ENCODE assay signal across 8 cellular contexts in the genomic region with DNA sequence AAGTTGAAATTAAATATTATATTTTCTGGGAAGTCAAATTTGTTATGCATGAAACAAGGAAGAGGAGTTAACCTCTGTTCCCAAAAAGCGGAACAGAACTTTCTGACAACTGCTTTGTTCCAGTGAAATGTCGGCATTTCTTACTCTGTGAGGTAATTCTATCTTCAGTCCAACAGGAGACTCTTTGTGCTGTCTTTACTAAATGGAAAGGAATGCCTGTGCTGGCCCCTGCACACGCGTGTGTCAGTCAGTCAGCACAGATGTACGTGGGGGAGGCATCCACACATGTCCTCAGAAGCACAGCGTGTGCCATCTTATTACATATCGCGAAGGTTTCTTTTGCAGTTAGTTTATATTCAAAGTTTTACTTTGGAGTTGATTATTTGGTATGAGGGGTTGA. TPM values are rescaled to one million over a fixed set of nuclear protein-coding genes. Genes with fewer than 3 reads are reported as not detected.
DNase-seq lines count a peak whose midpoint lies in the region; ATAC-seq, FAIRE-seq and TF ChIP-seq lines count a peak whose summit lies in the region.

No MANE protein-coding gene starts in this region.

- H3K4me3 ChIP-seq in kidney (ENCODE audit: low read length in 2 of 2) (peak overlapping the region; percentile 89 to 99), small intestine (ENCODE audit: low read depth in 1 of 2, low read length in 2 of 2) (peak overlapping the region in 1 of 2 donors; percentile 54), neuronal stem cell (ENCODE audit: low read length in 2 of 2) (no peak overlapping the region)

- no peak overlapping the region for H3K4me2 ChIP-seq in neuronal stem cell (ENCODE audit: insufficient read depth, low read length, poor library complexity, severe bottlenecking)

- H3K36me3 ChIP-seq in kidney (ENCODE audit: control insufficient read depth in 1 of 2, insufficient read depth in 2 of 2, low read length in 2 of 2) = peaks cover 19 to 27% of the 10 kb centered on the region in 2 donors
- peaks cover 4 to 8% of the 10 kb centered on the region in 2 donors for H3K36me3 ChIP-seq in small intestine (ENCODE audit: control insufficient read depth in 2 of 2, insufficient read depth in 2 of 2, low read length in 2 of 2)
- H3K36me3 ChIP-seq in neuronal stem cell (replicated peaks in 1 of 2; ENCODE audit: control insufficient read depth in 2 of 2, insufficient read depth in 2 of 2, low read length in 2 of 2) = peaks cover 17 to 39% of the 10 kb centered on the region in 2 donors

- H3K27me3 ChIP-seq in small intestine (ENCODE audit: control insufficient read depth in 2 of 2, insufficient read depth in 2 of 2, low read length in 2 of 2) (no peaks in the 10 kb centered on the region), neuronal stem cell (ENCODE audit: control insufficient read depth in 3 of 3, insufficient read depth in 3 of 3, low read depth in 1 of 3, low read length in 3 of 3) (no peaks in the 10 kb centered on the region)

- H3K9me3 ChIP-seq in kidney (ENCODE audit: control insufficient read depth in 1 of 2, low read length in 2 of 2) (no peaks in the 10 kb centered on the region), small intestine (ENCODE audit: control insufficient read depth, low read depth) (no peaks in the 10 kb centered on the region), neuronal stem cell (replicated peaks in 1 of 2; ENCODE audit: control insufficient read depth in 2 of 2, insufficient read depth in 1 of 2, low read depth in 1 of 2, low read length in 2 of 2) (no peaks in the 10 kb centered on the region)

- DNase-seq in HT-29 (ENCODE audit: low spot score) (peak; percentile 47), MCF 10A (ENCODE audit: unreplicated experiment) (peak; percentile 57), kidney (no peak), small intestine (peak; percentile 43), NCI-H774 (lab: John Stamatoyannopoulos, UW) (no peak), neuronal stem cell (ENCODE audit: low spot score) (no peak)
- DNase-seq in activated CD8-positive, alpha-beta memory T cell treated with anti-CD3 and anti-CD28 coated beads, Interleukin-2, amount 10 ng/mL, durations not matched to agents 7 days and 5 days = no peak

- peak overlapping the region; percentile 81 for H3K4me3 Mint-ChIP-seq in MCF 10A (ENCODE audit: unreplicated experiment)
- H3K4me3 Mint-ChIP-seq in activated CD8-positive, alpha-beta memory T cell treated with anti-CD3 and anti-CD28 coated beads, Interleukin-2, amount 10 ng/mL, durations not matched to agents 7 days and 5 days = no peak overlapping the region

- no peak for ATAC-seq in activated CD8-positive, alpha-beta memory T cell treated with anti-CD3 and anti-CD28 coated beads, Interleukin-2, amount 10 ng/mL, durations not matched to agents 7 days and 5 days
- ATAC-seq in GM18873 (IDR thresholded peaks at IDR 0.05; ENCODE audit: low FRiP score, unreplicated experiment) = no peak

- no peak overlapping the region for H4K91ac ChIP-seq in neuronal stem cell (ENCODE audit: low read depth, low read length, poor library complexity)

- no peak overlapping the region for H3K4ac ChIP-seq in neuronal stem cell (ENCODE audit: low read length)

- no peak overlapping the region for H4K8ac ChIP-seq in neuronal stem cell (ENCODE audit: low read depth, low read length)

- H2BK5ac ChIP-seq in neuronal stem cell (ENCODE audit: low read length) = no peak overlapping the region

- no peak overlapping the region for H3K18ac ChIP-seq in neuronal stem cell (ENCODE audit: low read length)

- no TSS peak for BruUV-seq in MCF 10A (replicated peaks; lab: Mats Ljungman, UMichigan)

- no peak overlapping the region for H2BK12ac ChIP-seq in neuronal stem cell (ENCODE audit: low read length)

- no peak overlapping the region for H3K14ac ChIP-seq in neuronal stem cell (ENCODE audit: low read length)

- H3K36me3 Mint-ChIP-seq in MCF 10A (ENCODE audit: insufficient read depth, unreplicated experiment) = peaks cover 41% of the 10 kb centered on the region
- peaks cover 40% of the 10 kb centered on the region for H3K36me3 Mint-ChIP-seq in activated CD8-positive, alpha-beta memory T cell treated with anti-CD3 and anti-CD28 coated beads, Interleukin-2, amount 10 ng/mL, durations not matched to agents 7 days and 5 days

- no peak overlapping the region for H3K23ac ChIP-seq in neuronal stem cell (ENCODE audit: low read depth, low read length, poor library complexity)

- peak overlapping the region; percentile 89 for H3K27ac Mint-ChIP-seq in MCF 10A (ENCODE audit: low read depth, unreplicated experiment)
- no peak overlapping the region for H3K27ac Mint-ChIP-seq in activated CD8-positive, alpha-beta memory T cell treated with anti-CD3 and anti-CD28 coated beads, Interleukin-2, amount 10 ng/mL, durations not matched to agents 7 days and 5 days

- H2AFZ ChIP-seq in neuronal stem cell (ENCODE audit: low read length) = no peak overlapping the region

- no peaks in the 10 kb centered on the region for H3K9me3 Mint-ChIP-seq in MCF 10A (ENCODE audit: unreplicated experiment)
- no peaks in the 10 kb centered on the region for H3K9me3 Mint-ChIP-seq in activated CD8-positive, alpha-beta memory T cell treated with anti-CD3 and anti-CD28 coated beads, Interleukin-2, amount 10 ng/mL, durations not matched to agents 7 days and 5 days (ENCODE audit: low read depth)

- POLR2A ChIA-PET in MCF 10A (lab: Yijun Ruan, JAX) = interaction anchor here (0.7 to 2.8 kb wide), 13 partner anchors 14 to 215 kb away, joined by 3 to 9 read pairs (median 4); no protein-coding TSS in a partner anchor

- no peak overlapping the region for H2BK120ac ChIP-seq in neuronal stem cell (ENCODE audit: low read depth, low read length)

- H2BK15ac ChIP-seq in neuronal stem cell (ENCODE audit: low read length) = no peak overlapping the region

- peak overlapping the region; percentile 21 to 46 for H3K9ac ChIP-seq in kidney (ENCODE audit: low read length in 2 of 2)
- no peak overlapping the region for H3K9ac ChIP-seq in neuronal stem cell (ENCODE audit: low read depth, low read length, poor library complexity)

- H3K79me1 ChIP-seq in neuronal stem cell (ENCODE audit: low read depth, low read length) = no peaks in the 10 kb centered on the region

- no peak for TF ChIP-seq CTCF in MCF 10A (IDR thresholded peaks at IDR 0.05; ENCODE audit: unreplicated experiment)
- peak; percentile 6 for TF ChIP-seq CTCF in kidney (IDR thresholded peaks at IDR 0.05; ENCODE audit: borderline replicate concordance, extremely low read depth, insufficient read depth)

- FAIRE-seq in kidney (lab: Jason Lieb, UNC) = no peak
- FAIRE-seq in small intestine (lab: Jason Lieb, UNC) = no peak

- intact Hi-C loops in MCF 10A (cut with micrococcal nuclease) = loop anchor here (5.0 kb wide), 1 partner anchor 97 kb away; no protein-coding TSS in a partner anchor
- intact Hi-C loops in kidney (cut with DNase I) = loop anchor here (10.0 kb wide), 1 partner anchor 425 kb away; no protein-coding TSS in a partner anchor

- H2AK5ac ChIP-seq in neuronal stem cell (ENCODE audit: low read depth, low read length) = no peak overlapping the region

- peak overlapping the region; percentile 33 to 73 for H3K27ac ChIP-seq in kidney (ENCODE audit: low read depth in 2 of 2, low read length in 2 of 2)
- H3K27ac ChIP-seq in small intestine (ENCODE audit: low read depth in 1 of 2, low read length in 1 of 2) = no peak overlapping the region
- no peak overlapping the region for H3K27ac ChIP-seq in neuronal stem cell (replicated peaks; ENCODE audit: low read length)

- H3K27me3 Mint-ChIP-seq in MCF 10A (ENCODE audit: insufficient read depth, unreplicated experiment) = no peaks in the 10 kb centered on the region
- no peaks in the 10 kb centered on the region for H3K27me3 Mint-ChIP-seq in activated CD8-positive, alpha-beta memory T cell treated with anti-CD3 and anti-CD28 coated beads, Interleukin-2, amount 10 ng/mL, durations not matched to agents 7 days and 5 days

- 10 to 43% (median 42%) methylated on average over 8 of the region's 8 CpGs for WGBS in small intestine, 3 donors
- WGBS in neuronal stem cell (ENCODE audit: extremely low coverage in 2 of 2, insufficient read length in 2 of 2, insufficient replicate concordance in 1 of 2), 2 donors = no CpG with 5 or more reads among the region's 8 CpGs

- peaks cover 22% of the 10 kb centered on the region for H3K4me1 Mint-ChIP-seq in MCF 10A (ENCODE audit: insufficient read depth, unreplicated experiment)
- peaks cover 41% of the 10 kb centered on the region for H3K4me1 Mint-ChIP-seq in activated CD8-positive, alpha-beta memory T cell treated with anti-CD3 and anti-CD28 coated beads, Interleukin-2, amount 10 ng/mL, durations not matched to agents 7 days and 5 days

- CTCF ChIA-PET in MCF 10A (lab: Yijun Ruan, JAX) = interaction anchor here (0.7 to 1.7 kb wide), 2 partner anchors 164 to 173 kb away, joined by 3 to 4 read pairs; no protein-coding TSS in a partner anchor
- CTCF ChIA-PET in activated CD8-positive, alpha-beta memory T cell treated with anti-CD3 and anti-CD28 coated beads, Interleukin-2, amount 10 ng/mL, durations not matched to agents 7 days and 5 days (lab: Charles Lee) = no interaction called here

- peaks cover 0 to 7% of the 10 kb centered on the region in 2 donors for H3K4me1 ChIP-seq in kidney (ENCODE audit: control insufficient read depth in 1 of 2, insufficient read depth in 1 of 2, low read depth in 1 of 2, low read length in 2 of 2)
- no peaks in the 10 kb centered on the region for H3K4me1 ChIP-seq in small intestine (ENCODE audit: control insufficient read depth in 2 of 2, insufficient read depth in 1 of 2, low read depth in 1 of 2, low read length in 1 of 2)
- peaks cover 9 to 23% of the 10 kb centered on the region in 2 donors for H3K4me1 ChIP-seq in neuronal stem cell (ENCODE audit: control insufficient read depth in 2 of 2, insufficient read depth in 1 of 2, low read depth in 1 of 2, low read length in 2 of 2)

RNA-seq across cellular contexts. Expression of a gene that starts 37.5 kb away (rescaled TPM):
- 72.8 and 82.1 TPM in 2 replicates for total RNA-seq in HT-29 (2014; rRNA removed; shearing (Covaris generic))
- total RNA-seq in MCF 10A (2022) (32.3 and 40.3 TPM in 2 replicates), kidney (86.5 TPM)
- polyA plus RNA-seq in kidney (ENCODE audit: insufficient read depth, low read depth, low replicate concordance) (35.9 TPM), small intestine (100 to 1,000 TPM in 2 of 3 donors, 10 to 100 TPM in 1; 58.0 to 187 (median 147) TPM)
- total RNA-seq in activated CD8-positive, alpha-beta memory T cell treated with anti-CD3 and anti-CD28 coated beads, Interleukin-2, amount 10 ng/mL, durations not matched to agents 7 days and 5 days = 10 to 100 TPM; 36.3 to 48.8 TPM
- 45.2 TPM for polyA plus RNA-seq in neuronal stem cell (2013, experiment 1 of 2)
- polyA plus RNA-seq in neuronal stem cell (2013, experiment 2 of 2) = 45.1 TPM

RNA-seq across cellular contexts. Expression of a gene that starts 45.2 kb away (rescaled TPM):
- 0.05 and 0.47 TPM in 2 replicates for total RNA-seq in HT-29 (2014; rRNA removed; shearing (Covaris generic))
- total RNA-seq in MCF 10A (2022) (0.22 and 0.44 TPM in 2 replicates), kidney (0.44 TPM)
- polyA plus RNA-seq in kidney (ENCODE audit: insufficient read depth, low read depth, low replicate concordance) (10.8 TPM), small intestine (10 to 100 TPM; 11.4 to 97.7 (median 69.4) TPM)
- not detected for total RNA-seq in activated CD8-positive, alpha-beta memory T cell treated with anti-CD3 and anti-CD28 coated beads, Interleukin-2, amount 10 ng/mL, durations not matched to agents 7 days and 5 days
- polyA plus RNA-seq in neuronal stem cell (2013, experiment 1 of 2) = not detected
- polyA plus RNA-seq in neuronal stem cell (2013, experiment 2 of 2) = not detected

RNA-seq across cellular contexts. Expression of a gene that starts 49.5 kb away (rescaled TPM):
- total RNA-seq in HT-29 (2014; rRNA removed; shearing (Covaris generic)) = 0.71 and 1.7 TPM in 2 replicates
- total RNA-seq in MCF 10A (2022) (not detected in 2 replicates), kidney (not detected)
- polyA plus RNA-seq in kidney (ENCODE audit: insufficient read depth, low read depth, low replicate concordance) (not detected), small intestine (not detected)
- not detected for total RNA-seq in activated CD8-positive, alpha-beta memory T cell treated with anti-CD3 and anti-CD28 coated beads, Interleukin-2, amount 10 ng/mL, durations not matched to agents 7 days and 5 days
- polyA plus RNA-seq in neuronal stem cell (2013, experiment 1 of 2) = not detected
- polyA plus RNA-seq in neuronal stem cell (2013, experiment 2 of 2) = not detected

Comparison
In these comparisons a context has a peak if more than half of its experiments do, and no peak if none do; other contexts are left out.
1. DNase-seq: peak in HT-29 (single experiment), MCF 10A (single experiment) and small intestine (single experiment); none in kidney (single experiment), NCI-H774 (single experiment), activated CD8-positive, alpha-beta memory T cell treated with anti-CD3 and anti-CD28 coated beads, Interleukin-2, amount 10 ng/mL, durations not matched to agents 7 days and 5 days (single experiment) and neuronal stem cell (single experiment).
2. H3K27ac ChIP-seq: peak in kidney (2 of 2); none in small intestine (0 of 2) and neuronal stem cell (single experiment).
3. H3K4me3 ChIP-seq: peak in kidney (2 of 2); none in neuronal stem cell (0 of 2).